In the genomic region with DNA sequence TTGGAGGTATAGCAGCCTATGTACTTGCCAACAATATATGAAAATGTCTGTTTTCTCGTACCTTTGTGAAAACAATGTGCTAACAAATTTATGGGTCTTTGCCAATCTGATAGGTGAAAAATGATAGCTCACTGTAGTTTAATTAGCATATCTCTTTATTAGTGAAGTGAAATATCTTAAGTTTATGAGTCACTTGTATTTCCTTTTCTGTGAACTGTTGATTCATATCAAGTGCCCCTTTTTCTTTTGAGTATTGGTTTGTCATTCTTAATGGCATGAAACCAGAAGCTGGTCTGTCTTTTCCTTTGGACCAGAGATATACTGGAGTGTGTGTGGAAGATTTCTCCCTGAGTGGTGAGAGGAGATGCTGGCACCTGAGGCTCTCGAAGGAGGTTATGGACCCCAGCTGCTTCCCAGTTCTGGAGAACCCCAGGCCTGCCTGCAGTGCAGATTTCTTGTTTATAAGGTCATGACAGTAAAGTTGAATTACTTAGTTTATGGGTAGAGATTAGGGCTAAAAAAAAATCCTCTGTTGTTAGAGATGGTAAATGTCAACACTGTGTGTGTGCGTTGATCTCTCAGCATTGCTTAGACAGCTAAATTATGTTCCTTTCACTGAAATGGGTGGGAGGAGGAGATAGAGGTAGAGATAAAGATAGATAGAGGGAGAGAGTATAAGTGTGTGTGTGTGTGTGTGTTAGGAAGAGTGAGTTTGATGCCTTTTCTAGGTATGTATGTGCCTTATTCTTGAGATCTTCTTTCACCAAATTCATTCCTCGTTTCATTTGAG, we compare ENCODE assay signal across 19 cellular contexts.
"Had no signal": no experiment of that assay in that cellular context is flagged by ENCODE, and none has a peak within 500 bp of the region (broad histone marks: within the 10 kb centered on the region; RNA-seq: fewer than 3 reads in every experiment).

No MANE protein-coding gene starts in this region.

- ATAC-seq: activated CD8-positive, alpha-beta memory T cell treated with anti-CD3 and anti-CD28 coated beads, Interleukin-2, amount 10 ng/mL, durations not matched to agents 7 days and 5 days; left lobe of liver; pancreas had no signal

- FAIRE-seq: keratinocyte, urothelium cell line had no signal

- H3K9me3 ChIP-seq: esophagus muscularis mucosa, pancreas, spleen, tibial nerve had no signal

- H3K4me3 Mint-ChIP-seq: activated B cell treated with CpG ODN at 0.5 μM for 24 hours; activated CD4-positive, alpha-beta memory T cell treated with anti-CD3 and anti-CD28 coated beads, Interleukin-2, amount 10 ng/mL, durations not matched to agents 7 days and 5 days; activated CD8-positive, alpha-beta memory T cell treated with anti-CD3 and anti-CD28 coated beads, Interleukin-2, amount 10 ng/mL, durations not matched to agents 7 days and 5 days had no signal

- H3K36me3 ChIP-seq: esophagus muscularis mucosa, pancreas, spleen, tibial nerve had no signal

- H3K4me1 Mint-ChIP-seq: activated B cell treated with CpG ODN at 0.5 μM for 24 hours; activated CD8-positive, alpha-beta memory T cell treated with anti-CD3 and anti-CD28 coated beads, Interleukin-2, amount 10 ng/mL, durations not matched to agents 7 days and 5 days had no signal

- H3K27ac ChIP-seq: coronary artery, pancreas, spleen, tibial nerve had no signal

- H3K27me3 Mint-ChIP-seq: activated B cell treated with CpG ODN at 0.5 μM for 24 hours; activated CD4-positive, alpha-beta memory T cell treated with anti-CD3 and anti-CD28 coated beads, Interleukin-2, amount 10 ng/mL, durations not matched to agents 7 days and 5 days; activated CD8-positive, alpha-beta memory T cell treated with anti-CD3 and anti-CD28 coated beads, Interleukin-2, amount 10 ng/mL, durations not matched to agents 7 days and 5 days had no signal

- H3K4me3 ChIP-seq: coronary artery, esophagus muscularis mucosa, pancreas, spleen, tibial nerve had no signal

- H3K27ac Mint-ChIP-seq: activated B cell treated with CpG ODN at 0.5 μM for 24 hours; activated CD4-positive, alpha-beta memory T cell treated with anti-CD3 and anti-CD28 coated beads, Interleukin-2, amount 10 ng/mL, durations not matched to agents 7 days and 5 days; activated CD8-positive, alpha-beta memory T cell treated with anti-CD3 and anti-CD28 coated beads, Interleukin-2, amount 10 ng/mL, durations not matched to agents 7 days and 5 days had no signal

- H3K27me3 ChIP-seq: pancreas, spleen had no signal

- DNase-seq: activated B cell treated with CpG ODN at 0.5 μM for 24 hours; activated CD4-positive, alpha-beta memory T cell treated with anti-CD3 and anti-CD28 coated beads, Interleukin-2, amount 10 ng/mL, durations not matched to agents 7 days and 5 days; activated CD4-positive, alpha-beta T cell treated with anti-CD3 and anti-CD28 coated beads for 4 hours; activated CD8-positive, alpha-beta memory T cell treated with anti-CD3 and anti-CD28 coated beads, Interleukin-2, amount 10 ng/mL, durations not matched to agents 7 days and 5 days; activated naive CD4-positive, alpha-beta T cell; aorta; effector CD8-positive, alpha-beta T cell; midbrain; pancreas; spleen; stimulated activated CD4-positive, alpha-beta T cell treated with anti-CD3 and anti-CD28 coated beads, Interleukin-4, amount 100 ng/mL, for 4 hours; stimulated activated naive CD4-positive, alpha-beta T cell; SW 1271 had no signal

- H3K36me3 Mint-ChIP-seq: activated CD8-positive, alpha-beta memory T cell treated with anti-CD3 and anti-CD28 coated beads, Interleukin-2, amount 10 ng/mL, durations not matched to agents 7 days and 5 days had no signal

- H3K9me3 Mint-ChIP-seq: activated B cell treated with CpG ODN at 0.5 μM for 24 hours; activated CD4-positive, alpha-beta memory T cell treated with anti-CD3 and anti-CD28 coated beads, Interleukin-2, amount 10 ng/mL, durations not matched to agents 7 days and 5 days had no signal
